8 cellular contexts compared by ENCODE assay signal in genomic region chr11:7020183-7020917, GRCh38.
DNase-seq lines count a peak whose midpoint lies in the region; ATAC-seq lines count a peak whose summit lies in the region.

TSS of gene NLRP14 (plus strand) at chr11:7020479. CDS start at chr11:7038587, 18,108 bp downstream.
TSS of gene ZNF214 (minus strand) at chr11:7020346. CDS start at chr11:7002835, 17,511 bp downstream.

- H3K9ac ChIP-seq in muscle layer of colon (ENCODE audit: low read length), result peak within 1 kb of the TSS; percentile 58

- DNase-seq in AG08396 (ENCODE audit: low spot score) (peak; percentile 96), NCI-H1436 (lab: John Stamatoyannopoulos, UW) (peak; percentile 60), fibroblast of the conjunctiva (ENCODE audit: low read depth) (peak; percentile 87)
- peak; percentile 6 for DNase-seq in activated CD4-positive, alpha-beta T cell treated with anti-CD3 and anti-CD28 coated beads, Interleukin-2, amount 50 U/mL, for 1 hour

- peak within 1 kb of the TSS; percentile 76 for H3K27ac ChIP-seq in muscle layer of colon (ENCODE audit: low read depth, low read length)

- no peaks in the 10 kb centered on the region for H3K36me3 ChIP-seq in muscle layer of colon (ENCODE audit: insufficient read depth, low read length)

- ATAC-seq in GM19351 (IDR thresholded peaks at IDR 0.05; ENCODE audit: unreplicated experiment), result peak; percentile 39
- ATAC-seq in HG02623 (IDR thresholded peaks at IDR 0.05; ENCODE audit: unreplicated experiment), result no peak
- ATAC-seq in GM21423 (IDR thresholded peaks at IDR 0.05; ENCODE audit: unreplicated experiment), result no peak

- no peaks in the 10 kb centered on the region for H3K9me3 ChIP-seq in muscle layer of colon (ENCODE audit: low read length)

- no peaks in the 10 kb centered on the region for H3K27me3 ChIP-seq in muscle layer of colon (ENCODE audit: control insufficient read depth in 1 of 2, insufficient read depth in 2 of 2, low read length in 2 of 2)

- H3K4me3 ChIP-seq in muscle layer of colon (ENCODE audit: low read depth in 1 of 2, low read length in 2 of 2), result peak within 1 kb of the TSS; percentile 43 to 94

- peaks cover 6% of the 10 kb centered on the region for H3K4me1 ChIP-seq in muscle layer of colon (ENCODE audit: insufficient read depth, low read length)

Comparison
In these comparisons a context has a peak if more than half of its experiments do, and no peak if none do; other contexts are left out.
1. DNase-seq: peak in every context shown above with its lines; median percentile 96 in AG08396; 87 in fibroblast of the conjunctiva; 60 in NCI-H1436; 6 in activated CD4-positive, alpha-beta T cell treated with anti-CD3 and anti-CD28 coated beads, Interleukin-2, amount 50 U/mL, for 1 hour.